In the genomic region with DNA sequence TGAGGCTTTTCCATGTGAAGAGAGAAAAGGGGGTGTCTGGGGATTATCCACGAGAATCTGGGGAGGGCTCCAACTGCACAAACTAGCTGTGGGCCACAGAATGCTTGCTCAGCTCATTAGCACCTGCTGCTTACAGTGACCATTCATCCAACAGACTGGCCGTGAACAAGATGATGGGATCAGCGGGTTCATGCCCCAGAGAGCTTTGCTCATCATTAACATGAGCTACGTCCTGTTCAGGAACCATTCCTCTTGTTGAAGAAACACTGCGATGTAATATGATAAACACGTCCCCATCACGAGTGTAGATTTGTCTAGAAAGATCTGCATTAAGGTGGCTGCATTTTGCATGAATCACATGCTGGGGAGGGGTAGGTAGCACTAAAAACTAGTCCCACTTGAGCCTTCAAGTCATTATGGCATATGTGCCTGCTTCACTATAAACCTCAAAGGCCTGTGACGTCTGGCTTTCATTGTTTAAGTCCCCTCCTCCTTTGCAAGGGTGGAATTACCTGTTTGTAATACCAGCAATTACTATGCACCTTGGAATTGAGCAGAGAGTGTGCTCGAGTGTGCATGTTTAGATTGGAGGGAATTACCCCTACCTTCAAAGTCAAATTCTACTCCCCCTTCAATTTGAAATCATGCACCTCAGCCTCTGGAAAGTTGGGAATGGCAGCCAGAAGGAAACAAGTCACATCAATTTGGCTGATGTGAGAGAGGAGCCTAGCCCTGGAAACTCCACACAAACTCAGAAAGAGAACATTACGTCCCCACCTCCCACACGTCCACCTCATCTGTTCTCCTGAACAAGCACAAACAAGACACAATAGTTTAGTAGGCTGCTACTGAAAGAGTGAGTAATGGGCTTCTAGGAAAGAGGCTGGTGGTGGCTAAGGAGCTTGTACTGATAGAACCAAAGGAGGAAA, we compare ENCODE assay signal across 8 cellular contexts. TPM values are rescaled to one million over a fixed set of nuclear protein-coding genes. Genes with fewer than 3 reads are reported as not detected.
DNase-seq lines count a peak whose midpoint lies in the region; ATAC-seq and TF ChIP-seq lines count a peak whose summit lies in the region.

No MANE protein-coding gene starts in this region.

- H3K9me3 ChIP-seq in mucosa of stomach (ENCODE audit: control insufficient read depth, low read length), result no peaks in the 10 kb centered on the region
- no peaks in the 10 kb centered on the region for H3K9me3 ChIP-seq in suprapubic skin

- 47% methylated on average over 11 of the region's 11 CpGs for WGBS in suprapubic skin

- peak overlapping the region; percentile 96 for H3K9ac ChIP-seq in mucosa of stomach (ENCODE audit: low read length)

- peak; percentile 59 to 65 for DNase-seq in activated CD4-positive, alpha-beta T cell treated with anti-CD3 and anti-CD28 coated beads for 24 hours (ENCODE audit: low read depth in 2 of 2)
- no peak for DNase-seq in activated CD4-positive, alpha-beta T cell treated with anti-CD3 and anti-CD28 coated beads for 1 hour
- DNase-seq in amniotic epithelial cell (ENCODE audit: low read depth) (peak; percentile 94), suprapubic skin (ENCODE audit: low spot score in 2 of 2) (no peak), GOT3 (lab: John Stamatoyannopoulos, UW) (no peak)

- TF ChIP-seq CTCF in suprapubic skin (IDR thresholded peaks at IDR 0.05), result no peak

- H3K4me1 ChIP-seq in mucosa of stomach (ENCODE audit: control insufficient read depth, insufficient read depth, low read length) (peaks cover 64% of the 10 kb centered on the region), suprapubic skin (peaks cover 67% of the 10 kb centered on the region)

- H3K4me3 ChIP-seq in mucosa of stomach (ENCODE audit: low read length), result no peak overlapping the region
- peak overlapping the region; percentile 95 for H3K4me3 ChIP-seq in suprapubic skin

- ATAC-seq in GM18861 (IDR thresholded peaks at IDR 0.05; ENCODE audit: unreplicated experiment), result no peak
- no peak for ATAC-seq in HG03565 (IDR thresholded peaks at IDR 0.05; ENCODE audit: unreplicated experiment)

- H3K27ac ChIP-seq in suprapubic skin, result peak overlapping the region; percentile 95

- TF ChIP-seq EP300 in suprapubic skin (IDR thresholded peaks at IDR 0.05), result no peak

- H3K36me3 ChIP-seq in mucosa of stomach (ENCODE audit: control insufficient read depth, insufficient read depth, low read length) (no peaks in the 10 kb centered on the region), suprapubic skin (peaks cover 25% of the 10 kb centered on the region)

- H3K27me3 ChIP-seq in mucosa of stomach (ENCODE audit: control insufficient read depth, insufficient read depth, low read length) (no peaks in the 10 kb centered on the region), suprapubic skin (no peaks in the 10 kb centered on the region)

- TF ChIP-seq POLR2A in suprapubic skin (IDR thresholded peaks at IDR 0.05), result no peak

RNA-seq across cellular contexts. Expression of a gene that starts 3.7 kb away (rescaled TPM):
- total RNA-seq in suprapubic skin, result 10 to 100 TPM; 13.0 to 28.8 (median 20.4) TPM

RNA-seq across cellular contexts. Expression of a gene that starts 3.9 kb away (rescaled TPM):
- total RNA-seq in suprapubic skin, result 10 to 100 TPM; 19.0 to 36.4 (median 24.1) TPM

Comparison
In these comparisons a context has a peak if more than half of its experiments do, and no peak if none do; other contexts are left out.
1. DNase-seq: peak in activated CD4-positive, alpha-beta T cell treated with anti-CD3 and anti-CD28 coated beads for 24 hours (2 of 2) and amniotic epithelial cell (single experiment); none in activated CD4-positive, alpha-beta T cell treated with anti-CD3 and anti-CD28 coated beads for 1 hour (single experiment), suprapubic skin (0 of 2) and GOT3 (single experiment).